ENCODE assay signal across 8 cellular contexts in the genomic region with DNA sequence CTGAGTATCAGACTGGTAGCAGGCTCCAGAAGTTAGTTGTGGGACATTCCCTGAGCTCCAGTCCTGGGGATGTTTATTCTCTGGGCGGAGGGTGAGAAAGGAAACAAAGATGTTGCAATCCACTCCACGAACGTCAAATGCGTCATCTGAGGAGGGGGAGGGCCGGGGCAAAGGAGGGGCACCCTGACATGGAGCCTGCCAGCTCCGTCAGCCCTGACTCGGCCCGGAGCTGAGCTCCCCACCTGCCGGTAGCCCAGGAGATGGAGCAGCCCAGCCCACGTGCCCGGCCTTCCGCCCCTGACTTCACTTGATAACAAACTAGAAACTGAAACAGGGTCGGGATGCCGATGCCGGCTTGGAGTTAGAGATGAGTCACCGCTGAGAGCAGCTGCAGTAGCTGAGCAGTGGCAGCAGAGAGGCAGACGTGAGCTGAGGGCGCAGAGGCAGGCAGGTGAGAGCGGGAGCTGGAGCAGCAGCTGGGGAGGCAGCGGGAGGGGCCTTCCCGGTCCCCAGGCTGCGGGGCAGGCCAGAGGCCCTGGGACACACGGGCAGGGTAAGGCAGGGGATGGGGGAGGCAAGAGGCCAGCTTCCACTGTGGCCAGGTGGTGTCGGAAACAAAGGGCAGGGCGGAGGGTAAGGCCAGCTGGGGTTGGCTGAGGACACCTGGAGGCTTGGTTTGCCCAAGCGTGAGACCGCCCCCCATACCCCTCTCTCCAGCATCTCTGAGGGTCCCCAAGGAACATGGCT. TPM values are rescaled to one million over a fixed set of nuclear protein-coding genes. Genes with fewer than 3 reads are reported as not detected.
DNase-seq lines count a peak whose midpoint lies in the region; ATAC-seq and TF ChIP-seq lines count a peak whose summit lies in the region.

A gene (plus strand): TSS at position 391 of the 747 bp plus-strand sequence. CDS start 351 bp downstream, at position 742.

- H3K4me3 ChIP-seq in GM12875 (ENCODE audit: low read depth, low read length) (peak within 1 kb of the TSS; percentile 73), right atrium auricular region (peak within 1 kb of the TSS; percentile 30 to 54), vagina (peak within 1 kb of the TSS; percentile 43 to 45)

- H3K27me3 ChIP-seq in right atrium auricular region (no peaks in the 10 kb centered on the region), vagina (no peaks in the 10 kb centered on the region)

- TF ChIP-seq POLR2A in vagina (IDR thresholded peaks at IDR 0.05), result peak in 1 of 2 donors; percentile 56

- peaks cover 6% of the 10 kb centered on the region for H3K36me3 Mint-ChIP-seq in T-helper 17 cell (ENCODE audit: low read depth)

- H3K36me3 ChIP-seq in right atrium auricular region, result no peaks in the 10 kb centered on the region
- H3K36me3 ChIP-seq in vagina, result no peaks in the 10 kb centered on the region

- TF ChIP-seq CTCF in GM12875 (IDR thresholded peaks at IDR 0.05; ENCODE audit: borderline replicate concordance, insufficient read depth, low read depth, low read length) (peak; percentile 39), right atrium auricular region (IDR thresholded peaks at IDR 0.05) (peak in 1 of 2 donors; percentile 52), vagina (IDR thresholded peaks at IDR 0.05) (peak in 2 of 3 experiments; percentile 37 to 51)

- ATAC-seq in HG02642 (IDR thresholded peaks at IDR 0.05; ENCODE audit: poor library complexity, unreplicated experiment), result peak; percentile 70
- peak; percentile 87 for ATAC-seq in T-helper 17 cell

- intact Hi-C loops in vagina (cut with DNase I), result no loop called here

- DNase-seq in NCI-H1105 treated with DMSO at 0.1 percent for 48 hours (lab: John Stamatoyannopoulos, UW) (peak; percentile 65), T-helper 17 cell (peak; percentile 93 to 98 (median 93)), amygdala (lab: John Stamatoyannopoulos, UW) (peak in 49 of 56 donors; percentile 21 to 93 (median 61)), right atrium auricular region (ENCODE audit: low spot score) (peak; percentile 98), putamen (ENCODE audit: low spot score) (peak; percentile 75), vagina (ENCODE audit: extremely low spot score in 2 of 2) (peak in 1 of 2 donors; percentile 99)

- H3K4me1 Mint-ChIP-seq in T-helper 17 cell, result peaks cover 55% of the 10 kb centered on the region

- H3K4me1 ChIP-seq in right atrium auricular region (peaks cover 0 to 23% of the 10 kb centered on the region in 2 donors), vagina (peaks cover 29% of the 10 kb centered on the region)

- peak within 1 kb of the TSS; percentile 100 for H3K27ac Mint-ChIP-seq in T-helper 17 cell

- H3K4me3 Mint-ChIP-seq in T-helper 17 cell, result peak within 1 kb of the TSS; percentile 98

- H3K27ac ChIP-seq in right atrium auricular region (peak within 1 kb of the TSS; percentile 92), vagina (peak within 1 kb of the TSS; percentile 96)

- no peaks in the 10 kb centered on the region for H3K27me3 Mint-ChIP-seq in T-helper 17 cell

- H3K9me3 ChIP-seq in T-helper 17 cell (ENCODE audit: control insufficient read depth, low read length, poor library complexity, severe bottlenecking) (no peaks in the 10 kb centered on the region), right atrium auricular region (no peaks in the 10 kb centered on the region), vagina (no peaks in the 10 kb centered on the region)

RNA-seq across cellular contexts. Expression of the gene that starts here (rescaled TPM):
- total RNA-seq in T-helper 17 cell, result 100 to 1,000 TPM; 124 to 141 TPM
- 10 to 100 TPM in 1 of 2 donors, 1 to 10 TPM in 1; 2.3 to 11.1 TPM for total RNA-seq in right atrium auricular region
- 15.7 TPM for total RNA-seq in vagina
